Comparison of ENCODE assay signal across 14 cellular contexts in the genomic region with DNA sequence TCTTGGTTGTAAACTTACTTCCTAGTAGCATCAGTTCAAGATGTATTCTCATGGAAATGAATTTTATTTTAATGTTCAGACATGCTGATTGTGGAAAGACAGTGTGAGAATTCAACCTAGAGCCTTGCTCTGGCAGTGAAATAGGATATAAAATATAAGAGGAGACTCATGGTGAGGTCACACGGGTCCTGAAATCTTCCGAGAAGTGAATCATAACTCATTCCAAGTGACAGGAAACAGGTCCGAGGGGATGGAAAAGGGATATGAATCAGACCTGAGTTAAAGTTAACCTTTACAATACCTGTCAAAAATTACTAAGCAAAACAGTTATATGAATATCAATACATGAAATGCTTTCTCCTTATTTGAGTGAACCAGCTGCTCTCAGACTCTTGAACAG.
A peak's percentile ranks its signal among the peaks of the same experiment; 100 is the strongest.
DNase-seq lines count a peak whose midpoint lies in the region; ATAC-seq and TF ChIP-seq lines count a peak whose summit lies in the region.
"Had no signal": no experiment of that assay in that cellular context is flagged by ENCODE, and none has a peak within 500 bp of the region (broad histone marks: within the 10 kb centered on the region; RNA-seq: fewer than 3 reads in every experiment).

No MANE protein-coding gene starts in this region.

- H3K4me3 ChIP-seq in HCT116 (replicated peaks in 1 of 2; ENCODE audit: low read depth in 1 of 2, low read length in 2 of 2): no peak overlapping the region
- peak overlapping the region; percentile 18 for H3K4me3 ChIP-seq in skeletal muscle satellite cell (ENCODE audit: low read length)
- H3K4me3 ChIP-seq: right lobe of liver had no signal

- POLR2A ChIA-PET in HCT116 (lab: Charles Lee): no interaction called here

- H3K9ac ChIP-seq in HCT116 (ENCODE audit: low read length) (no peak overlapping the region), skeletal muscle satellite cell (ENCODE audit: low read depth, low read length) (peak overlapping the region; percentile 11)

- no peak for TF ChIP-seq RAD21 in HCT116 (IDR thresholded peaks at IDR 0.05; ENCODE audit: low read depth)

- RAD21 ChIA-PET in HCT116 (lab: Charles Lee; ENCODE audit: low non-redundant PET in 1 of 2, low total read pairs in 2 of 2, uncharacterized antibody in 2 of 2, unreplicated experiment in 2 of 2): no interaction called here

- H3K9me3 ChIP-seq in HCT116 (ENCODE audit: control insufficient read depth in 1 of 2, insufficient read depth in 1 of 2, low read depth in 1 of 2, low read length in 2 of 2) (peaks cover 12% of the 10 kb centered on the region in 2 experiments; a peak in 3 of 4 replicates), skeletal muscle satellite cell (replicated peaks; ENCODE audit: low read length) (no peaks in the 10 kb centered on the region)
- H3K9me3 ChIP-seq: right lobe of liver had no signal

- intact Hi-C loops in HCT116 (cut with micrococcal nuclease): no loop called here

- no peaks in the 10 kb centered on the region for H3K36me3 ChIP-seq in HCT116 (ENCODE audit: control insufficient read depth in 1 of 2, insufficient read depth in 2 of 2, low read length in 2 of 2)
- H3K36me3 ChIP-seq in skeletal muscle satellite cell (ENCODE audit: insufficient read depth, low read length): no peaks in the 10 kb centered on the region
- H3K36me3 ChIP-seq: right lobe of liver had no signal

- no peak for TF ChIP-seq POLR2A in HCT116 (IDR thresholded peaks at IDR 0.05; ENCODE audit: borderline replicate concordance, extremely low read depth, insufficient read depth, insufficient read length)

- H3K4me1 ChIP-seq in HCT116 (ENCODE audit: control insufficient read depth in 1 of 2, insufficient read depth in 2 of 2, low read length in 2 of 2): 0 out of 4 replicates have a peak, but pooled peaks cover 0 to 5% of the 10 kb centered on the region in 2 experiments
- H3K4me1 ChIP-seq in skeletal muscle satellite cell (ENCODE audit: control insufficient read depth, insufficient read depth, low read length): peaks cover 19% of the 10 kb centered on the region
- H3K4me1 ChIP-seq: right lobe of liver had no signal

- no peak for ATAC-seq in HCT116
- ATAC-seq in SK-N-SH treated with all-trans-retinoic acid at 6 μM for 48 hours: peak; percentile 86
- ATAC-seq: activated T-helper 17 cell treated with anti-CD3 and anti-CD28 coated beads, Interleukin-2, amount 50 U/mL, for 72 hours; naive thymus-derived CD4-positive, alpha-beta T cell; right lobe of liver had no signal

- H3K79me2 ChIP-seq in HCT116 (ENCODE audit: insufficient read depth, low read length): no peaks in the 10 kb centered on the region

- no TSS peak for BruUV-seq in HCT116 (replicated peaks; lab: Mats Ljungman, UMichigan)

- no peaks in the 10 kb centered on the region for H3K9me2 ChIP-seq in HCT116 (ENCODE audit: insufficient read depth)

- no peak overlapping the region for H2AFZ ChIP-seq in HCT116 (ENCODE audit: low read depth, low read length, poor library complexity, severe bottlenecking)

- DNase-seq in HCT116 (ENCODE audit: low read depth, low spot score) (no peak), fibroblast of peridontal ligament (ENCODE audit: extremely low read depth) (peak; percentile 34), NCI-H2081 (lab: John Stamatoyannopoulos, UW) (no peak), DMS53 treated with DMSO at 0.1 percent for 48 hours (lab: John Stamatoyannopoulos, UW; ENCODE audit: unreplicated experiment) (no peak)
- DNase-seq in activated CD4-positive, alpha-beta T cell treated with anti-CD3 and anti-CD28 coated beads for 4 hours: no peak
- DNase-seq: activated CD4-positive, alpha-beta T cell treated with anti-CD3 and anti-CD28 coated beads, Interleukin-2, amount 10 ng/mL, durations not matched to agents 24 days and 14 days; naive thymus-derived CD4-positive, alpha-beta T cell; NCI-H187 treated with DMSO at 0.1 percent for 48 hours; NK-92 treated with Interleukin-12 subunit alpha and Interleukin-12 subunit beta, amount 100 ng/mL, for 24 hours; right lobe of liver; substantia nigra had no signal

- H3K4me2 ChIP-seq in HCT116 (ENCODE audit: low read length): peak overlapping the region; percentile 22; the same call in 1 of the 2 replicates
- H3K4me2 ChIP-seq in skeletal muscle satellite cell (ENCODE audit: low read length): peak overlapping the region; percentile 35

- no peak for TF ChIP-seq CTCF in HCT116 (IDR thresholded peaks at IDR 0.05 in 2 of 3, conservative IDR thresholded peaks at IDR 0.05 in 1 of 3; ENCODE audit: borderline replicate concordance in 1 of 3, insufficient read depth in 1 of 3, low read depth in 2 of 3, low read length in 2 of 3)

- no peaks in the 10 kb centered on the region for H4K20me1 ChIP-seq in HCT116 (ENCODE audit: insufficient read depth)

- CTCF ChIA-PET in HCT116 (lab: Charles Lee): no interaction called here

- H3K27me3 ChIP-seq in HCT116 (ENCODE audit: insufficient read depth, low read length): no peaks in the 10 kb centered on the region
- no peaks in the 10 kb centered on the region for H3K27me3 ChIP-seq in skeletal muscle satellite cell (ENCODE audit: control insufficient read depth, insufficient read depth, low read length)
- H3K27me3 ChIP-seq: right lobe of liver had no signal

- H3K27ac ChIP-seq in HCT116 (ENCODE audit: low read depth, low read length): no peak overlapping the region
- H3K27ac ChIP-seq: right lobe of liver had no signal

TF ChIP-seq in HCT116, 20 proteins besides CTCF, POLR2A, EP300 and RAD21:
- TF ChIP-seq TCF7L2 (IDR thresholded peaks at IDR 0.05; ENCODE audit: borderline replicate concordance, extremely low read depth, insufficient read depth, insufficient read length) (no peak), EGR1 (IDR thresholded peaks at IDR 0.05; ENCODE audit: low read depth) (no peak), YY1 (IDR thresholded peaks at IDR 0.05; ENCODE audit: extremely low read depth, insufficient replicate concordance, low read depth, low read length) (no peak), ZNF274 (IDR thresholded peaks at IDR 0.05; ENCODE audit: low read depth, low read length) (no peak), ELF1 (IDR thresholded peaks at IDR 0.05; ENCODE audit: borderline replicate concordance, low read depth) (no peak), SRF (IDR thresholded peaks at IDR 0.05; ENCODE audit: low read depth) (no peak), EZH2 (IDR thresholded peaks at IDR 0.05) (no peak), JUND (IDR thresholded peaks at IDR 0.05) (no peak), CBX3 (IDR thresholded peaks at IDR 0.05; ENCODE audit: low read depth) (no peak), FOSL1 (IDR thresholded peaks at IDR 0.05; ENCODE audit: low read depth) (no peak), SIN3A (IDR thresholded peaks at IDR 0.05; ENCODE audit: low read depth) (no peak)
- TF ChIP-seq, protein P1, sequence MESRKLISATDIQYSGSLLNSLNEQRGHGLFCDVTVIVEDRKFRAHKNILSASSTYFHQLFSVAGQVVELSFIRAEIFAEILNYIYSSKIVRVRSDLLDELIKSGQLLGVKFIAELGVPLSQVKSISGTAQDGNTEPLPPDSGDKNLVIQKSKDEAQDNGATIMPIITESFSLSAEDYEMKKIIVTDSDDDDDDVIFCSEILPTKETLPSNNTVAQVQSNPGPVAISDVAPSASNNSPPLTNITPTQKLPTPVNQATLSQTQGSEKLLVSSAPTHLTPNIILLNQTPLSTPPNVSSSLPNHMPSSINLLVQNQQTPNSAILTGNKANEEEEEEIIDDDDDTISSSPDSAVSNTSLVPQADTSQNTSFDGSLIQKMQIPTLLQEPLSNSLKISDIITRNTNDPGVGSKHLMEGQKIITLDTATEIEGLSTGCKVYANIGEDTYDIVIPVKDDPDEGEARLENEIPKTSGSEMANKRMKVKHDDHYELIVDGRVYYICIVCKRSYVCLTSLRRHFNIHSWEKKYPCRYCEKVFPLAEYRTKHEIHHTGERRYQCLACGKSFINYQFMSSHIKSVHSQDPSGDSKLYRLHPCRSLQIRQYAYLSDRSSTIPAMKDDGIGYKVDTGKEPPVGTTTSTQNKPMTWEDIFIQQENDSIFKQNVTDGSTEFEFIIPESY (IDR thresholded peaks at IDR 0.05; ENCODE audit: extremely low read depth, insufficient replicate concordance, low read length): no peak

TF ChIP-seq in SK-N-SH treated with all-trans-retinoic acid at 6 μM for 48 hours, 23 proteins besides CTCF, POLR2A, EP300 and RAD21:
- TF ChIP-seq ESRRG (CRISPR knock-in tag; IDR thresholded peaks at IDR 0.05): no peak
- TF ChIP-seq ISL1 (CRISPR knock-in tag; IDR thresholded peaks at IDR 0.05): peak; percentile 72
- TF ChIP-seq ZNF70 (CRISPR knock-in tag; IDR thresholded peaks at IDR 0.05): no peak
- no peak for TF ChIP-seq CSRNP3 (CRISPR knock-in tag; IDR thresholded peaks at IDR 0.05)
- no peak for TF ChIP-seq ZFP3 (CRISPR knock-in tag; IDR thresholded peaks at IDR 0.05)
- no peak for TF ChIP-seq GLIS3 (CRISPR knock-in tag; IDR thresholded peaks at IDR 0.05)
- peak; percentile 44; the same call in 1 of the 2 replicates for TF ChIP-seq ZC3H10 (CRISPR knock-in tag; IDR thresholded peaks at IDR 0.05)
- no peak for TF ChIP-seq TOX (CRISPR knock-in tag; IDR thresholded peaks at IDR 0.05; ENCODE audit: borderline replicate concordance)
- TF ChIP-seq ZNF8 (CRISPR knock-in tag; IDR thresholded peaks at IDR 0.05): no peak
TF ChIP-seq in SK-N-SH treated with all-trans-retinoic acid at 6 μM for 48 hours: peak in this region for 2.
